1 cellular context compared by ENCODE assay signal in genomic region chr4:42655248-42655647, GRCh38.
TF ChIP-seq lines count a peak whose summit lies in the region.

No MANE protein-coding gene starts in this region.

TF ChIP-seq in WTC11, 78 proteins besides CTCF, POLR2A, EP300 and RAD21 (continued from another document):
- TF ChIP-seq ATF6 (CRISPR knock-in tag; IDR thresholded peaks at IDR 0.05) (no peak), ZBTB43 (CRISPR knock-in tag; IDR thresholded peaks at IDR 0.05) (no peak), ATF2 (CRISPR knock-in tag; IDR thresholded peaks at IDR 0.05; ENCODE audit: borderline replicate concordance, low read depth) (no peak), ATF3 (CRISPR knock-in tag; conservative IDR thresholded peaks at IDR 0.05) (no peak), ERG (CRISPR knock-in tag; IDR thresholded peaks at IDR 0.05) (no peak), CDX4 (CRISPR knock-in tag; IDR thresholded peaks at IDR 0.05; ENCODE audit: borderline replicate concordance) (no peak)
